9 cellular contexts compared by ENCODE assay signal in genomic region chr3:27633224-27633545, GRCh38.
DNase-seq lines count a peak whose midpoint lies in the region; ATAC-seq, FAIRE-seq and TF ChIP-seq lines count a peak whose summit lies in the region.
"Had no signal": no experiment of that assay in that cellular context is flagged by ENCODE, and none has a peak within 500 bp of the region (broad histone marks: within the 10 kb centered on the region; RNA-seq: fewer than 3 reads in every experiment).

No MANE protein-coding gene starts in this region.

- H3K36me3 ChIP-seq in GM12878 (ENCODE audit: control insufficient read depth in 2 of 2, insufficient read depth in 2 of 2, low read length in 1 of 2) = no peaks in the 10 kb centered on the region

- SMC1A ChIA-PET in GM12878 (lab: Charles Lee; ENCODE audit: uncharacterized antibody, unreplicated experiment) = interaction anchor here (1.1 to 1.5 kb wide), 5 partner anchors 11 to 287 kb away, joined by 3 to 5 read pairs (median 3); no protein-coding TSS in a partner anchor

- peak overlapping the region; percentile 66 for H3K4me2 ChIP-seq in GM12878 (ENCODE audit: control insufficient read depth, insufficient read depth)

- in situ Hi-C loops in GM12878 (cut with MboI) = no loop called here

- no peak overlapping the region; the same call in 1 of the 2 replicates for H3K9ac ChIP-seq in GM12878 (ENCODE audit: control insufficient read depth, insufficient read depth, low read length)

- TF ChIP-seq POLR2A in NB4 (IDR thresholded peaks at IDR 0.05; ENCODE audit: extremely low read depth, insufficient read length) = no peak
- TF ChIP-seq POLR2A in GM12878 (IDR thresholded peaks at IDR 0.05; ENCODE audit: low read depth, low read length) = no peak

- WGBS in GM12878 (ENCODE audit: insufficient coverage, insufficient replicate concordance, low lambda C conversion rate, missing lambda C conversion rate) = 0% methylated on average over 6 of the region's 6 CpGs

- ATAC-seq in GM12878 (peak; percentile 26), left lobe of liver (peak; percentile 53)

- peak overlapping the region; percentile 54 for H2AFZ ChIP-seq in GM12878 (ENCODE audit: control insufficient read depth, low read depth, low read length)

- no TSS peak for BruUV-seq in GM12878 (replicated peaks; lab: Mats Ljungman, UMichigan)

- no peaks in the 10 kb centered on the region for H3K9me3 ChIP-seq in GM12878 (replicated peaks; ENCODE audit: control insufficient read depth, insufficient read depth, low read length)

- H3K4me3 ChIP-seq in NB4 (ENCODE audit: low read depth, low read length) = peak overlapping the region; percentile 55
- peak overlapping the region; percentile 47 for H3K4me3 ChIP-seq in GM12878

- peak; percentile 25 for DNase-seq in DMS79 treated with DMSO at 0.1 percent for 48 hours (lab: John Stamatoyannopoulos, UW)
- no peak for DNase-seq in DMS79 (lab: John Stamatoyannopoulos, UW)
- peak; percentile 56 for DNase-seq in HCEC 1CT
- DNase-seq in NB4 (ENCODE audit: low read depth) = peak; percentile 72
- no peak for DNase-seq in GM12878 (ENCODE audit: low read depth, low spot score)
- no peak for DNase-seq in left lobe of liver (ENCODE audit: low spot score)
- DNase-seq in superior temporal gyrus (ENCODE audit: extremely low spot score) = peak; percentile 41
- no peak for DNase-seq in NCI-H524 treated with DMSO at 0.1 percent for 48 hours (lab: John Stamatoyannopoulos, UW)

- no peak for TF ChIP-seq EP300 in GM12878 (IDR thresholded peaks at IDR 0.05; ENCODE audit: borderline replicate concordance in 1 of 2, control insufficient read depth in 1 of 2, low read depth in 2 of 2, low read length in 2 of 2)

- no peak overlapping the region for H3K27ac ChIP-seq in GM12878 (ENCODE audit: control insufficient read depth, insufficient read depth)
- H3K27ac ChIP-seq: C4-2B had no signal

- H3K79me2 ChIP-seq in GM12878 (ENCODE audit: control insufficient read depth, insufficient read depth, low read length) = no peaks in the 10 kb centered on the region

- no peak for TF ChIP-seq CTCF in NB4 (IDR thresholded peaks at IDR 0.05; ENCODE audit: low read depth, low read length)
- no peak for TF ChIP-seq CTCF in GM12878 (IDR thresholded peaks at IDR 0.05 in 2 of 3, conservative IDR thresholded peaks at IDR 0.05 in 1 of 3; ENCODE audit: control insufficient read depth in 2 of 3, extremely low read depth in 1 of 3, insufficient read depth in 1 of 3, low read depth in 3 of 3, low read length in 3 of 3)

- no peak for FAIRE-seq in GM12878 (lab: Jason Lieb, UNC)

- H4K20me1 ChIP-seq in GM12878 (ENCODE audit: control insufficient read depth, insufficient read depth) = no peaks in the 10 kb centered on the region

- no peak for TF ChIP-seq RAD21 in GM12878 (IDR thresholded peaks at IDR 0.05; ENCODE audit: insufficient read depth, low read depth, low read length)

- RAD21 ChIA-PET in GM12878 (lab: Charles Lee; ENCODE audit: unreplicated experiment) = interaction anchor here (1.3 kb wide), 1 partner anchor 153 kb away, joined by 4 read pairs; no protein-coding TSS in a partner anchor

- CTCF ChIA-PET in GM12878 (lab: Yijun Ruan, JAX) = interaction anchor here (0.5 kb wide), 1 partner anchor 28 kb away, joined by 3 read pairs; no protein-coding TSS in a partner anchor

- POLR2A ChIA-PET in GM12878 (lab: Charles Lee) = no interaction called here

- no peaks in the 10 kb centered on the region for H3K4me1 ChIP-seq in GM12878 (ENCODE audit: control insufficient read depth, insufficient read depth, low read length)

- H3K27me3 ChIP-seq in GM12878 (replicated peaks in 1 of 2; ENCODE audit: control insufficient read depth in 2 of 2, insufficient read depth in 2 of 2, low read length in 1 of 2) = no peaks in the 10 kb centered on the region

- intact Hi-C loops in GM12878 (cut with micrococcal nuclease; ENCODE audit: unreplicated experiment) = no loop called here

TF ChIP-seq in GM12878, 131 proteins besides CTCF, POLR2A, EP300 and RAD21:
- TF ChIP-seq ZBED1 (IDR thresholded peaks at IDR 0.05; ENCODE audit: borderline replicate concordance) (no peak), POLR2AphosphoS5 (IDR thresholded peaks at IDR 0.05; ENCODE audit: low read length) (no peak), MLLT1 (IDR thresholded peaks at IDR 0.05) (0 out of 2 replicates have a peak, but pooled peaks have one; percentile 25), CREB1 (IDR thresholded peaks at IDR 0.05; ENCODE audit: low read depth) (no peak), RUNX3 (IDR thresholded peaks at IDR 0.05; ENCODE audit: low read length) (peak; percentile 26; the same call in 1 of the 2 replicates), E2F4 (IDR thresholded peaks at IDR 0.05; ENCODE audit: low read depth, low read length) (no peak), GATAD2B (conservative IDR thresholded peaks at IDR 0.05; ENCODE audit: low read depth) (no peak)
TF ChIP-seq in GM12878: peak in this region for 2.

Comparison
In these comparisons a context has a peak if more than half of its experiments do, and no peak if none do; other contexts are left out.
1. DNase-seq: peak in DMS79 treated with DMSO at 0.1 percent for 48 hours (single experiment), HCEC 1CT (single experiment), NB4 (single experiment) and superior temporal gyrus (single experiment); none in DMS79 (single experiment), GM12878 (single experiment), left lobe of liver (single experiment) and NCI-H524 treated with DMSO at 0.1 percent for 48 hours (single experiment).